In the genomic region with DNA sequence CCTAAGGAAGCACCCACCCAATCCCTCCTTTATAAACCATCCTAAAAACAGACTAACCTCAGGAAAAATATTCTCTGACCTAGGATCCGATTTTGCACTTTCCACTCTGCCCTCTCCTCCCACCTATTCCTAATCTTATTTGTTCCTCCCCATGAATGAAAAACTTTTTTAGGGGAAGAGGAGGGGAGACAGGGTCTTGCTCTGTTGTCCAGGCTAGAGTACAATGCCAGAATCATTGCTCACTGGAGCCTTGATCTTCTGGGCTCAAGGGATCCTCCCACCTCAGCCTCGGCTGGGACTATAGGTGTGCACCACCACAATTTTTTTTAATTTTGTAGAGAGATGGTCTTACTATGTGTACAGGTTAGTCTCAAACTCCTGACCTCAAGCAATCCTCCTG, we compare ENCODE assay signal across 18 cellular contexts.
"Had no signal": no experiment of that assay in that cellular context is flagged by ENCODE, and none has a peak within 500 bp of the region (broad histone marks: within the 10 kb centered on the region; RNA-seq: fewer than 3 reads in every experiment).

No MANE protein-coding gene starts in this region.

- H3K27me3 Mint-ChIP-seq: activated CD4-positive, alpha-beta T cell treated with anti-CD3 and anti-CD28 coated beads, Interleukin-2, amount 10 ng/mL, durations not matched to agents 24 days and 14 days; activated naive CD8-positive, alpha-beta T cell treated with anti-CD3 and anti-CD28 coated beads, Interleukin-2, amount 10 ng/mL, durations not matched to agents 7 days and 5 days had no signal

- H3K4me3 Mint-ChIP-seq: activated CD4-positive, alpha-beta T cell treated with anti-CD3 and anti-CD28 coated beads, Interleukin-2, amount 10 ng/mL, durations not matched to agents 24 days and 14 days; activated naive CD8-positive, alpha-beta T cell treated with anti-CD3 and anti-CD28 coated beads, Interleukin-2, amount 10 ng/mL, durations not matched to agents 7 days and 5 days; T-helper 1 cell treated with Interleukin-12 subunit alpha and Interleukin-12 subunit beta and Interleukin-4 antibody, amounts not matched to agents 30 μg/mL and 1 μg/mL, for 36 hours had no signal

- H3K27ac ChIP-seq: brain microvascular endothelial cell, foreskin keratinocyte, pancreas, sigmoid colon, spleen, thoracic aorta, WERI-Rb-1 had no signal

- H3K27ac Mint-ChIP-seq: activated CD4-positive, alpha-beta T cell treated with anti-CD3 and anti-CD28 coated beads, Interleukin-2, amount 10 ng/mL, durations not matched to agents 24 days and 14 days; activated naive CD8-positive, alpha-beta T cell treated with anti-CD3 and anti-CD28 coated beads, Interleukin-2, amount 10 ng/mL, durations not matched to agents 7 days and 5 days; T-helper 1 cell treated with Interleukin-12 subunit alpha and Interleukin-12 subunit beta and Interleukin-4 antibody, amounts not matched to agents 30 μg/mL and 1 μg/mL, for 36 hours had no signal

- H3K27me3 ChIP-seq: brain microvascular endothelial cell, foreskin keratinocyte, pancreas, sigmoid colon, spleen had no signal

- H3K36me3 ChIP-seq: pancreas, sigmoid colon, thoracic aorta had no signal

- DNase-seq: activated CD4-positive, alpha-beta T cell treated with anti-CD3 and anti-CD28 coated beads, Interleukin-2, amount 10 ng/mL, durations not matched to agents 24 days and 14 days; activated effector memory CD4-positive, alpha-beta T cell treated with Interleukin-2 at 50 U/mL for 16 hours; activated naive CD8-positive, alpha-beta T cell treated with anti-CD3 and anti-CD28 coated beads, Interleukin-2, amount 10 ng/mL, durations not matched to agents 7 days and 5 days; anterior cingulate cortex; brain microvascular endothelial cell; effector CD8-positive, alpha-beta T cell; foreskin keratinocyte; glutamatergic neuron; hypothalamus; left ventricle myocardium superior; mesenchymal stem cell; pancreas; sigmoid colon; spleen; WERI-Rb-1 had no signal

- ATAC-seq: foreskin keratinocyte, left ventricle myocardium superior, pancreas, SK-N-SH treated with all-trans-retinoic acid at 6 μM for 48 hours had no signal

- H3K4me3 ChIP-seq: pancreas, sigmoid colon, spleen, thoracic aorta had no signal

- H3K9me3 ChIP-seq: pancreas, thoracic aorta had no signal

- H3K4me1 ChIP-seq: foreskin keratinocyte had no signal
